ENCODE assay signal across 11 cellular contexts in the genomic region with DNA sequence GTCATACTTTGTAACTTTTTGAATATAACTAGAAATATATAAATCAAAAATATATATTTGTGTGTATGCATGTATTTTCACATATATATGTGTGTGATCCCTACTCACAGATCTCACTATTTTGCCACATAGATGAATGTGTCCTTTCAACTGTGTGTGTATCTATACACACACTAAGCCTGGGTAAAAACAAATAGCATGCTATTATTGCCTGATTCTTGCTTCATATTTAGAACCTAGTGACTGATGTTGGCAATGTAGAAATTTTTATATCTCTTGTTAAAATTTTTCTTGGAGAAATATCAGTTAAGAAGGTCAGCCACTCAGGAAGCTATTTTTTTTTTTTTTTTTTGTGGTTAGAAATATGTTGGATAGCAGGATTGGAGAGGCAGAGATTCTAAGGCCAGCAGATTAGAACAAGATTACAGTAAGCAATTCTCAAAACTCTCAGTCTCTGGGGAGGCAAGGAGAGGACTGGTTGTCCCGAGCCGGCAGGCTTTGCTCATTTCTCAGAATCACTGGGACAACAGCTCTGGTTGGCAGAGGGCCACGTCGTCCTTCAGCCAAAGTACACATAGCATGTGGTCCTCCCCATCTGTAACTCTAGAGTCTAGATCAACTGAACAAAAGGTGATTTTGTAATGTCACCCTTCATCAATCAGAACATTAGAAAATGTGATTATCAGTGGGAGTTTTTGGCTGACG. TPM values are rescaled to one million over a fixed set of nuclear protein-coding genes. Genes with fewer than 3 reads are reported as not detected.
DNase-seq lines count a peak whose midpoint lies in the region; ATAC-seq and TF ChIP-seq lines count a peak whose summit lies in the region.
"Had no signal": no experiment of that assay in that cellular context is flagged by ENCODE, and none has a peak within 500 bp of the region (broad histone marks: within the 10 kb centered on the region; RNA-seq: fewer than 3 reads in every experiment).

No MANE protein-coding gene starts in this region.

- no peak overlapping the region for H2AFZ ChIP-seq in mammary epithelial cell (ENCODE audit: low read depth, low read length)

- H3K36me3 Mint-ChIP-seq in MCF 10A (ENCODE audit: insufficient read depth, unreplicated experiment) (no peaks in the 10 kb centered on the region), nephron (ENCODE audit: low read depth) (no peaks in the 10 kb centered on the region)

- H3K4me1 ChIP-seq in mammary epithelial cell (ENCODE audit: insufficient read depth, low read length) = peaks cover 6% of the 10 kb centered on the region
- no peaks in the 10 kb centered on the region for H3K4me1 ChIP-seq in foreskin keratinocyte

- no peaks in the 10 kb centered on the region for H3K36me3 ChIP-seq in mammary epithelial cell (ENCODE audit: insufficient read depth, low read length)

- no peaks in the 10 kb centered on the region for H3K9me3 ChIP-seq in mammary epithelial cell (replicated peaks; ENCODE audit: insufficient read depth, low read length)

- no peaks in the 10 kb centered on the region for H4K20me1 ChIP-seq in mammary epithelial cell (ENCODE audit: insufficient read depth, low read length)

- TF ChIP-seq CTCF in MCF 10A (IDR thresholded peaks at IDR 0.05; ENCODE audit: unreplicated experiment) (no peak), mammary epithelial cell (conservative IDR thresholded peaks at IDR 0.05 in 1 of 2, IDR thresholded peaks at IDR 0.05 in 1 of 2; ENCODE audit: extremely low read depth in 1 of 2, insufficient read depth in 1 of 2, low read depth in 1 of 2, low read length in 2 of 2) (no peak), fibroblast of mammary gland (conservative IDR thresholded peaks at IDR 0.05; ENCODE audit: control insufficient read depth, insufficient read depth, low read depth, low read length) (no peak), nephron (IDR thresholded peaks at IDR 0.05; ENCODE audit: unreplicated experiment in 3 of 3) (no peak), foreskin keratinocyte (conservative IDR thresholded peaks at IDR 0.05) (no peak)

- POLR2A ChIA-PET in MCF 10A (lab: Yijun Ruan, JAX) = interaction anchor here (0.7 to 1.3 kb wide), 2 partner anchors 17 to 463 kb away, joined by 3 read pairs; no protein-coding TSS in a partner anchor

- in situ Hi-C loops in mammary epithelial cell (cut with MboI; ENCODE audit: low sequenced_read_pairs in 2 of 2) = no loop called here

- H3K9ac ChIP-seq in mammary epithelial cell (ENCODE audit: insufficient read depth, low read length) = no peak overlapping the region

- BruUV-seq in MCF 10A (replicated peaks; lab: Mats Ljungman, UMichigan) (no TSS peak), mammary epithelial cell (replicated peaks; lab: Mats Ljungman, UMichigan) (no TSS peak)

- intact Hi-C loops in MCF 10A (cut with micrococcal nuclease) = no loop called here
- intact Hi-C loops in mammary epithelial cell (cut with micrococcal nuclease) = no loop called here

- no peaks in the 10 kb centered on the region for H3K27me3 Mint-ChIP-seq in MCF 10A (ENCODE audit: insufficient read depth, unreplicated experiment)
- no peaks in the 10 kb centered on the region for H3K27me3 Mint-ChIP-seq in nephron (ENCODE audit: low read depth)
- H3K27me3 Mint-ChIP-seq: central memory CD8-positive, alpha-beta T cell had no signal

- H3K27ac ChIP-seq in mammary epithelial cell (ENCODE audit: insufficient read depth, low read depth, low read length) = no peak overlapping the region
- H3K27ac ChIP-seq in foreskin keratinocyte = no peak overlapping the region

- H3K4me3 Mint-ChIP-seq in MCF 10A (ENCODE audit: unreplicated experiment) (no peak overlapping the region), nephron (no peak overlapping the region)
- H3K4me3 Mint-ChIP-seq: central memory CD8-positive, alpha-beta T cell had no signal

- 5% methylated on average over 5 of the region's 5 CpGs for WGBS in mammary epithelial cell (ENCODE audit: low coverage, missing lambda C conversion rate)

- CTCF ChIA-PET in MCF 10A (lab: Yijun Ruan, JAX) (interaction anchor here (0.6 to 1.2 kb wide), 2 partner anchors 30 to 289 kb away, joined by 3 to 4 read pairs; no protein-coding TSS in a partner anchor), mammary epithelial cell (lab: Charles Lee; ENCODE audit: low non-redundant PET) (no interaction called here)

- dilution Hi-C loops in mammary epithelial cell (cut with HindIII; ENCODE audit: low sequenced_read_pairs) = no loop called here

- ATAC-seq in foreskin keratinocyte (no peak), HG03460 (IDR thresholded peaks at IDR 0.05; ENCODE audit: unreplicated experiment) (no peak)
- ATAC-seq: activated CD4-positive, CD25-positive, alpha-beta regulatory T cell treated with anti-CD3 and anti-CD28 coated beads, Interleukin-2, amount 50 U/mL, for 24 hours had no signal

- H3K4me1 Mint-ChIP-seq in MCF 10A (ENCODE audit: insufficient read depth, unreplicated experiment) = peaks cover 25% of the 10 kb centered on the region
- peaks cover 9% of the 10 kb centered on the region for H3K4me1 Mint-ChIP-seq in nephron
- H3K4me1 Mint-ChIP-seq: central memory CD8-positive, alpha-beta T cell had no signal

- DNase-seq in MCF 10A (ENCODE audit: unreplicated experiment) (peak; percentile 95), mammary epithelial cell (no peak), fibroblast of mammary gland (ENCODE audit: low read depth) (peak; percentile 99), foreskin keratinocyte (no peak), NCI-H1436 treated with DMSO at 0.1 percent for 48 hours (lab: John Stamatoyannopoulos, UW) (no peak), activated T-cell treated with anti-CD3 and anti-CD28 coated beads for 4 hours (no peak)
- DNase-seq: NCI-H2227 treated with DMSO at 0.1 percent for 48 hours had no signal

- no peaks in the 10 kb centered on the region for H3K79me2 ChIP-seq in mammary epithelial cell (ENCODE audit: insufficient read depth, low read length)

- no peaks in the 10 kb centered on the region for H3K27me3 ChIP-seq in mammary epithelial cell (ENCODE audit: insufficient read depth, low read length)
- no peaks in the 10 kb centered on the region for H3K27me3 ChIP-seq in foreskin keratinocyte

- no peak overlapping the region for H3K4me2 ChIP-seq in mammary epithelial cell (ENCODE audit: insufficient read depth, low read depth, low read length)

- H3K4me3 ChIP-seq in mammary epithelial cell (replicated peaks in 1 of 3; ENCODE audit: insufficient read depth in 1 of 3, low read depth in 2 of 3, low read length in 3 of 3) = no peak overlapping the region
- no peak overlapping the region for H3K4me3 ChIP-seq in fibroblast of mammary gland (ENCODE audit: control insufficient read depth, low read depth, low read length)

- H3K9me3 Mint-ChIP-seq in MCF 10A (ENCODE audit: unreplicated experiment) = peaks cover 7% of the 10 kb centered on the region
- H3K9me3 Mint-ChIP-seq in nephron = peaks cover 4% of the 10 kb centered on the region

- H3K27ac Mint-ChIP-seq in MCF 10A (ENCODE audit: low read depth, unreplicated experiment) (peak overlapping the region; percentile 76), nephron (peak overlapping the region; percentile 93 to 97 (median 93))

RNA-seq across cellular contexts. Expression of a gene that starts 19.7 kb away (rescaled TPM):
- total RNA-seq in MCF 10A (2022) = not detected in 2 replicates
- not detected for total RNA-seq in mammary epithelial cell
- not detected for polyA plus RNA-seq in mammary epithelial cell
- polyA minus RNA-seq in mammary epithelial cell = not detected
- not detected in 2 replicates for total RNA-seq in foreskin keratinocyte
- not detected in 2 replicates for polyA plus RNA-seq in foreskin keratinocyte

Comparison
In these comparisons a context has a peak if more than half of its experiments do, and no peak if none do; other contexts are left out.
1. DNase-seq: peak in MCF 10A (single experiment) and fibroblast of mammary gland (single experiment); none in mammary epithelial cell (single experiment), foreskin keratinocyte (0 of 2), NCI-H1436 treated with DMSO at 0.1 percent for 48 hours (single experiment) and activated T-cell treated with anti-CD3 and anti-CD28 coated beads for 4 hours (single experiment).